Comparison of ENCODE assay signal across 27 cellular contexts in the genomic region with DNA sequence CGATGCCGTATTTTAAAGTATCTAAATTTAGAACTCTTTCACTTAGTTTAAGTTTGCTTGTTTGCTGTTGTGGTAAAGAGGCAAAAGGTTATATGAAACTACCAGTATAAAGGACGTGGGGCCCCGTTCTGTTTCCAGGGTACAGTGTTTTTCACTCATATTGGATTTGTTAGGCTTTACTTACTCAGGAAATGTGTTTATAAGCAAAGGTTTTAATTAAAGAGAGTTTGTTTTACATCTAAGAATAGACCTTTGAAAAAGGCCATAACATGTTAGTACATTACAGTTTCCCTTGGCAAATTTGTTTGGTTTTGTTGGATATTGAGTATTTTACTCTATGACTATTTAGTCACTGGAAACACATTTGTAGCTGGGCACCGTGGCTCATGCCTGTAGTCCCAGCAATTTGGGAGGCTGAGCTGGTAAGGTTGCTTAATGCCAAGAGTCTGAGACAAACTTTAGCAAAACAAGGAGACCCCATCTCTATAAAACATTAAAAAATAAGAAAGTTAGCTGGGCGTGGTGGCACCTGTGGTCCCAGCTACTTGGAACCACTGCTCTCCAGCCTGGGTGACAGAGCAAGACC. TPM values are rescaled to one million over a fixed set of nuclear protein-coding genes. Genes with fewer than 3 reads are reported as not detected.
DNase-seq lines count a peak whose midpoint lies in the region; ATAC-seq and TF ChIP-seq lines count a peak whose summit lies in the region.
"Had no signal": no experiment of that assay in that cellular context is flagged by ENCODE, and none has a peak within 500 bp of the region (broad histone marks: within the 10 kb centered on the region; RNA-seq: fewer than 3 reads in every experiment).

No MANE protein-coding gene starts in this region.

- no peaks in the 10 kb centered on the region for H3K4me1 ChIP-seq in left lung
- H3K4me1 ChIP-seq: BE2C, neural progenitor cell had no signal

- H3K9me3 Mint-ChIP-seq in activated T-cell treated with anti-CD3 and anti-CD28 coated beads, Interleukin-2, amount 50 U/mL, for 72 hours, result no peaks in the 10 kb centered on the region
- H3K9me3 Mint-ChIP-seq in activated T-helper 1 cell treated with anti-CD3 and anti-CD28 coated beads, Interleukin-12 subunit alpha, Interleukin-12 subunit beta, Interleukin-2, Interleukin-4 antibody, amounts not matched to agents 30 ng/mL and 10 ng/mL and 1 ng/mL, durations not matched to agents 14 hours and 24 hours and 36 hours, result peaks cover 10% of the 10 kb centered on the region
- H3K9me3 Mint-ChIP-seq in stimulated activated naive CD8-positive, alpha-beta T cell treated with anti-CD3 and anti-CD28 coated beads, Interleukin-15, Interleukin-2, amounts not matched to agents 100 ng/mL and 50 ng/mL, for 24 hours, result no peaks in the 10 kb centered on the region
- H3K9me3 Mint-ChIP-seq: activated naive CD4-positive, alpha-beta T cell treated with anti-CD3 and anti-CD28 coated beads, Interleukin-2, amount 50 U/mL, for 72 hours; central memory CD8-positive, alpha-beta T cell; neural progenitor cell had no signal

- TF ChIP-seq CTCF in left lung (IDR thresholded peaks at IDR 0.05), result no peak

- H3K27ac ChIP-seq in left lung, result no peak overlapping the region
- H3K27ac ChIP-seq: dorsolateral prefrontal cortex, neural progenitor cell, WERI-Rb-1 had no signal

- peaks cover 7 to 15% of the 10 kb centered on the region in 2 donors for H3K36me3 Mint-ChIP-seq in activated T-cell treated with anti-CD3 and anti-CD28 coated beads, Interleukin-2, amount 50 U/mL, for 72 hours (ENCODE audit: insufficient read depth in 2 of 2)
- peaks cover 11% of the 10 kb centered on the region for H3K36me3 Mint-ChIP-seq in activated T-helper 1 cell treated with anti-CD3 and anti-CD28 coated beads, Interleukin-12 subunit alpha, Interleukin-12 subunit beta, Interleukin-2, Interleukin-4 antibody, amounts not matched to agents 30 ng/mL and 10 ng/mL and 1 ng/mL, durations not matched to agents 14 hours and 24 hours and 36 hours (ENCODE audit: low read depth)
- peaks cover 25% of the 10 kb centered on the region for H3K36me3 Mint-ChIP-seq in stimulated activated naive CD8-positive, alpha-beta T cell treated with anti-CD3 and anti-CD28 coated beads, Interleukin-15, Interleukin-2, amounts not matched to agents 100 ng/mL and 50 ng/mL, for 24 hours (ENCODE audit: low read depth)

- H3K27me3 ChIP-seq in left lung, result no peaks in the 10 kb centered on the region
- H3K27me3 ChIP-seq: BE2C, dorsolateral prefrontal cortex, neural progenitor cell, upper lobe of left lung had no signal

- H3K27ac Mint-ChIP-seq in activated T-cell treated with anti-CD3 and anti-CD28 coated beads, Interleukin-2, amount 50 U/mL, for 72 hours, result no peak overlapping the region
- H3K27ac Mint-ChIP-seq in activated T-helper 1 cell treated with anti-CD3 and anti-CD28 coated beads, Interleukin-12 subunit alpha, Interleukin-12 subunit beta, Interleukin-2, Interleukin-4 antibody, amounts not matched to agents 30 ng/mL and 10 ng/mL and 1 ng/mL, durations not matched to agents 14 hours and 24 hours and 36 hours, result peak overlapping the region; percentile 21
- H3K27ac Mint-ChIP-seq in stimulated activated naive CD8-positive, alpha-beta T cell treated with anti-CD3 and anti-CD28 coated beads, Interleukin-15, Interleukin-2, amounts not matched to agents 100 ng/mL and 50 ng/mL, for 24 hours, result peak overlapping the region; percentile 87
- H3K27ac Mint-ChIP-seq: activated CD4-positive, alpha-beta memory T cell treated with anti-CD3 and anti-CD28 coated beads for 36 hours; activated naive CD4-positive, alpha-beta T cell treated with anti-CD3 and anti-CD28 coated beads, Interleukin-2, amount 50 U/mL, for 72 hours; memory B cell; neural progenitor cell had no signal

- no peaks in the 10 kb centered on the region for H3K36me3 ChIP-seq in left lung
- H3K36me3 ChIP-seq: BE2C, HAP-1, neural progenitor cell, WERI-Rb-1 had no signal

- intact Hi-C loops in activated T-helper 1 cell treated with anti-CD3 and anti-CD28 coated beads, Interleukin-12 subunit alpha, Interleukin-12 subunit beta, Interleukin-2, Interleukin-4 antibody, amounts not matched to agents 30 ng/mL and 10 ng/mL and 1 ng/mL, durations not matched to agents 14 hours and 24 hours and 36 hours (cut with micrococcal nuclease), result no loop called here
- intact Hi-C loops in left lung (cut with DNase I), result no loop called here

- peaks cover 42% of the 10 kb centered on the region for H3K4me1 Mint-ChIP-seq in activated T-cell treated with anti-CD3 and anti-CD28 coated beads, Interleukin-2, amount 50 U/mL, for 72 hours (ENCODE audit: low read depth)
- peaks cover 33% of the 10 kb centered on the region for H3K4me1 Mint-ChIP-seq in activated T-helper 1 cell treated with anti-CD3 and anti-CD28 coated beads, Interleukin-12 subunit alpha, Interleukin-12 subunit beta, Interleukin-2, Interleukin-4 antibody, amounts not matched to agents 30 ng/mL and 10 ng/mL and 1 ng/mL, durations not matched to agents 14 hours and 24 hours and 36 hours (ENCODE audit: low read depth)
- peaks cover 39% of the 10 kb centered on the region for H3K4me1 Mint-ChIP-seq in stimulated activated naive CD8-positive, alpha-beta T cell treated with anti-CD3 and anti-CD28 coated beads, Interleukin-15, Interleukin-2, amounts not matched to agents 100 ng/mL and 50 ng/mL, for 24 hours (ENCODE audit: low read depth)
- H3K4me1 Mint-ChIP-seq: memory B cell, neural progenitor cell had no signal

- no peaks in the 10 kb centered on the region for H3K27me3 Mint-ChIP-seq in activated T-cell treated with anti-CD3 and anti-CD28 coated beads, Interleukin-2, amount 50 U/mL, for 72 hours (ENCODE audit: low read depth)
- H3K27me3 Mint-ChIP-seq in activated T-helper 1 cell treated with anti-CD3 and anti-CD28 coated beads, Interleukin-12 subunit alpha, Interleukin-12 subunit beta, Interleukin-2, Interleukin-4 antibody, amounts not matched to agents 30 ng/mL and 10 ng/mL and 1 ng/mL, durations not matched to agents 14 hours and 24 hours and 36 hours (ENCODE audit: insufficient read depth), result no peaks in the 10 kb centered on the region
- no peaks in the 10 kb centered on the region for H3K27me3 Mint-ChIP-seq in stimulated activated naive CD8-positive, alpha-beta T cell treated with anti-CD3 and anti-CD28 coated beads, Interleukin-15, Interleukin-2, amounts not matched to agents 100 ng/mL and 50 ng/mL, for 24 hours
- H3K27me3 Mint-ChIP-seq: activated CD4-positive, alpha-beta memory T cell treated with anti-CD3 and anti-CD28 coated beads for 36 hours; central memory CD8-positive, alpha-beta T cell had no signal

- H3K4me3 ChIP-seq in GM08714 (ENCODE audit: low read length) (peak overlapping the region; percentile 43), left lung (no peak overlapping the region)
- H3K4me3 ChIP-seq: dorsolateral prefrontal cortex, HAP-1, neural progenitor cell, upper lobe of left lung had no signal

- peak in 1 of 2 donors; percentile 17 for ATAC-seq in activated T-cell treated with anti-CD3 and anti-CD28 coated beads, Interleukin-2, amount 50 U/mL, for 72 hours (replicated peaks in 1 of 2)
- ATAC-seq in HG02642 (IDR thresholded peaks at IDR 0.05; ENCODE audit: poor library complexity, unreplicated experiment) (no peak), HG03378 (IDR thresholded peaks at IDR 0.05; ENCODE audit: unreplicated experiment) (no peak), left lung (no peak)

- DNase-seq in activated T-cell treated with anti-CD3 and anti-CD28 coated beads, Interleukin-2, amount 50 U/mL, for 72 hours, result no peak
- no peak for DNase-seq in activated T-cell treated with anti-CD3 and anti-CD28 coated beads for 4 hours
- DNase-seq in activated T-helper 1 cell treated with anti-CD3 and anti-CD28 coated beads, Interleukin-12 subunit alpha, Interleukin-12 subunit beta, Interleukin-2, Interleukin-4 antibody, amounts not matched to agents 30 ng/mL and 10 ng/mL and 1 ng/mL, durations not matched to agents 14 hours and 24 hours and 36 hours (ENCODE audit: low spot score), result no peak
- no peak for DNase-seq in left lung
- DNase-seq: activated CD4-positive, alpha-beta memory T cell treated with anti-CD3 and anti-CD28 coated beads for 36 hours; activated T-cell treated with anti-CD3 and anti-CD28 coated beads, Interleukin-2, amount 50 U/mL, for 4 hours; BE2C; Calu3; dorsolateral prefrontal cortex; glutamatergic neuron; kidney glomerular epithelial cell; NCI-H1436 treated with DMSO at 0.1 percent for 48 hours; NCI-H2107; NCI-H446 treated with DMSO at 0.1 percent for 48 hours; SHP77; stimulated activated CD4-positive, alpha-beta T cell treated with anti-CD3 and anti-CD28 coated beads, Interleukin-15, amount 100 ng/mL, for 24 hours; upper lobe of left lung; WERI-Rb-1 had no signal

- H3K9me3 ChIP-seq in left lung, result peaks cover 0 to 3% of the 10 kb centered on the region in 2 donors
- H3K9me3 ChIP-seq: BE2C, HAP-1 had no signal

- peak overlapping the region; percentile 20 to 56 for H3K4me3 Mint-ChIP-seq in activated T-cell treated with anti-CD3 and anti-CD28 coated beads, Interleukin-2, amount 50 U/mL, for 72 hours
- no peak overlapping the region for H3K4me3 Mint-ChIP-seq in activated T-helper 1 cell treated with anti-CD3 and anti-CD28 coated beads, Interleukin-12 subunit alpha, Interleukin-12 subunit beta, Interleukin-2, Interleukin-4 antibody, amounts not matched to agents 30 ng/mL and 10 ng/mL and 1 ng/mL, durations not matched to agents 14 hours and 24 hours and 36 hours
- peak overlapping the region; percentile 41 for H3K4me3 Mint-ChIP-seq in stimulated activated naive CD8-positive, alpha-beta T cell treated with anti-CD3 and anti-CD28 coated beads, Interleukin-15, Interleukin-2, amounts not matched to agents 100 ng/mL and 50 ng/mL, for 24 hours
- H3K4me3 Mint-ChIP-seq: activated CD4-positive, alpha-beta memory T cell treated with anti-CD3 and anti-CD28 coated beads for 36 hours; activated T-cell treated with anti-CD3 and anti-CD28 coated beads, Interleukin-2, amount 50 U/mL, for 4 hours; central memory CD8-positive, alpha-beta T cell; memory B cell; neural progenitor cell had no signal

RNA-seq across cellular contexts. Expression of gene DGKH, which starts 7.1 kb away (rescaled TPM):
- 10 to 100 TPM; 15.3 to 19.2 TPM for total RNA-seq in activated T-cell treated with anti-CD3 and anti-CD28 coated beads, Interleukin-2, amount 50 U/mL, for 72 hours
- 13.1 and 14.1 TPM in 2 replicates for total RNA-seq in activated T-helper 1 cell treated with anti-CD3 and anti-CD28 coated beads, Interleukin-12 subunit alpha, Interleukin-12 subunit beta, Interleukin-2, Interleukin-4 antibody, amounts not matched to agents 30 ng/mL and 10 ng/mL and 1 ng/mL, durations not matched to agents 14 hours and 24 hours and 36 hours
- total RNA-seq in left lung, result 10 to 100 TPM; 15.4 to 17.1 TPM
